Comparison of ENCODE assay signal across 1 cellular context in genomic region chr22:37033605-37034430, GRCh38.
TF ChIP-seq lines count a peak whose summit lies in the region.

No MANE protein-coding gene starts in this region.

TF ChIP-seq in HepG2, 621 proteins besides CTCF, POLR2A, EP300 and RAD21 (continued from another document and continues in another):
- TF ChIP-seq ZBTB10 (CRISPR knock-in tag; IDR thresholded peaks at IDR 0.05; ENCODE audit: borderline replicate concordance) (peak; percentile 67; the same call in 1 of the 2 replicates), TMF1 (CRISPR knock-in tag; IDR thresholded peaks at IDR 0.05; ENCODE audit: low read depth) (no peak), NR2F1 (CRISPR knock-in tag; IDR thresholded peaks at IDR 0.05) (peak; percentile 67 to 81), CREM (IDR thresholded peaks at IDR 0.05) (peak; percentile 57; the same call in 1 of the 2 replicates), CREM (CRISPR knock-in tag; IDR thresholded peaks at IDR 0.05) (no peak), ZNF430 (CRISPR knock-in tag; IDR thresholded peaks at IDR 0.05) (peak; percentile 64; the same call in 1 of the 2 replicates), U2AF2 (IDR thresholded peaks at IDR 0.05; ENCODE audit: low read depth, low read length) (no peak), ZNF770 (CRISPR knock-in tag; IDR thresholded peaks at IDR 0.05) (peak; percentile 90), NCOR1 (IDR thresholded peaks at IDR 0.05; ENCODE audit: borderline replicate concordance, low read length) (peak; percentile 92), NR2F2 (IDR thresholded peaks at IDR 0.05; ENCODE audit: borderline replicate concordance, low read depth) (peak; percentile 57; the same call in 1 of the 2 replicates), ZBTB43 (CRISPR knock-in tag; conservative IDR thresholded peaks at IDR 0.05) (0 out of 2 replicates have a peak, but pooled peaks have one; percentile 26), ZNF333 (CRISPR knock-in tag; IDR thresholded peaks at IDR 0.05; ENCODE audit: borderline replicate concordance) (peak; percentile 66; the same call in 1 of the 2 replicates), MED1 (CRISPR knock-in tag; IDR thresholded peaks at IDR 0.05) (peak; percentile 96), MIXL1 (CRISPR knock-in tag; IDR thresholded peaks at IDR 0.05) (0 out of 2 replicates have a peak, but pooled peaks have one; percentile 19), ZMYM3 (CRISPR knock-in tag; IDR thresholded peaks at IDR 0.05) (peak; percentile 82), ESRRA (CRISPR knock-in tag; IDR thresholded peaks at IDR 0.05; ENCODE audit: low read depth) (peak; percentile 92), ZNF331 (CRISPR knock-in tag; IDR thresholded peaks at IDR 0.05) (peak; percentile 54; the same call in 1 of the 2 replicates), KDM1A (CRISPR knock-in tag; IDR thresholded peaks at IDR 0.05) (0 out of 2 replicates have a peak, but pooled peaks have one; percentile 11), ZNF614 (CRISPR knock-in tag; IDR thresholded peaks at IDR 0.05; ENCODE audit: borderline replicate concordance) (peak; percentile 26; the same call in 1 of the 2 replicates), KLF16 (CRISPR knock-in tag; IDR thresholded peaks at IDR 0.05) (0 out of 4 replicates have a peak, but pooled peaks of 1 of the 2 experiments have one; percentile 27), ZBTB7B (CRISPR knock-in tag; IDR thresholded peaks at IDR 0.05) (peak; percentile 97), ZNF576 (CRISPR knock-in tag; IDR thresholded peaks at IDR 0.05) (no peak), ZNF691 (CRISPR knock-in tag; IDR thresholded peaks at IDR 0.05; ENCODE audit: borderline replicate concordance, low read depth) (0 out of 2 replicates have a peak, but pooled peaks have one; percentile 1), YEATS4 (CRISPR knock-in tag; IDR thresholded peaks at IDR 0.05; ENCODE audit: borderline replicate concordance) (peak; percentile 76; the same call in 1 of the 2 replicates), ZBTB38 (CRISPR knock-in tag; IDR thresholded peaks at IDR 0.05) (peak; percentile 89), RARA (CRISPR knock-in tag; IDR thresholded peaks at IDR 0.05) (peak; percentile 81), MEF2D (CRISPR knock-in tag; IDR thresholded peaks at IDR 0.05) (peak; percentile 42; the same call in 1 of the 2 replicates), STAT5B (CRISPR knock-in tag; IDR thresholded peaks at IDR 0.05) (no peak), ZNF124 (CRISPR knock-in tag; IDR thresholded peaks at IDR 0.05) (no peak), ZUFSP (CRISPR knock-in tag; IDR thresholded peaks at IDR 0.05; ENCODE audit: borderline replicate concordance) (no peak), TCF7 (IDR thresholded peaks at IDR 0.05; ENCODE audit: low read depth) (peak; percentile 28; the same call in 1 of the 2 replicates), FOXA3 (CRISPR knock-in tag; IDR thresholded peaks at IDR 0.05) (peak; percentile 55; the same call in 1 of the 2 replicates), ZMYM2 (CRISPR knock-in tag; IDR thresholded peaks at IDR 0.05) (peak; percentile 82), ZNF746 (CRISPR knock-in tag; IDR thresholded peaks at IDR 0.05) (peak; percentile 53; the same call in 1 of the 2 replicates), ARID5B (CRISPR knock-in tag; IDR thresholded peaks at IDR 0.05) (peak; percentile 75), HMG20A (CRISPR knock-in tag; IDR thresholded peaks at IDR 0.05; ENCODE audit: borderline replicate concordance) (peak; percentile 34; the same call in 1 of the 2 replicates), MED8 (CRISPR knock-in tag; IDR thresholded peaks at IDR 0.05; ENCODE audit: insufficient replicate concordance) (no peak), BCL6 (CRISPR knock-in tag; IDR thresholded peaks at IDR 0.05) (peak; percentile 59), SRSF4 (IDR thresholded peaks at IDR 0.05; ENCODE audit: low read depth, low read length, poor library complexity, severe bottlenecking) (no peak), PHF5A (CRISPR knock-in tag; IDR thresholded peaks at IDR 0.05; ENCODE audit: low read depth, unreplicated experiment) (no peak), PITX1 (CRISPR knock-in tag; IDR thresholded peaks at IDR 0.05) (peak; percentile 71), RXRB (CRISPR knock-in tag; IDR thresholded peaks at IDR 0.05; ENCODE audit: borderline replicate concordance) (peak; percentile 82), ZNF619 (CRISPR knock-in tag; IDR thresholded peaks at IDR 0.05) (peak; percentile 87; the same call in 1 of the 2 replicates), ZNF225 (CRISPR knock-in tag; IDR thresholded peaks at IDR 0.05) (peak; percentile 74; the same call in 1 of the 2 replicates), KDM3A (CRISPR knock-in tag; IDR thresholded peaks at IDR 0.05; ENCODE audit: low read depth) (peak; percentile 74; the same call in 1 of the 2 replicates), KLF9 (CRISPR knock-in tag; IDR thresholded peaks at IDR 0.05; ENCODE audit: low read depth) (no peak), ZNF589 (CRISPR knock-in tag; conservative IDR thresholded peaks at IDR 0.05) (no peak; the same call in 1 of the 2 replicates), CCAR2 (optimal IDR thresholded peaks at IDR 0.05; ENCODE audit: low read depth, low read length) (no peak), ZNF24 (IDR thresholded peaks at IDR 0.05) (no peak), HNRNPLL (IDR thresholded peaks at IDR 0.05; ENCODE audit: low read depth, low read length, poor library complexity, severe bottlenecking) (no peak), GTF2F1 (IDR thresholded peaks at IDR 0.05; ENCODE audit: low read length) (no peak), ZSCAN25 (CRISPR knock-in tag; IDR thresholded peaks at IDR 0.05) (peak; percentile 58; the same call in 1 of the 2 replicates), SRSF9 (IDR thresholded peaks at IDR 0.05; ENCODE audit: borderline replicate concordance, insufficient read depth, low read depth, low read length, poor library complexity, severe bottlenecking) (no peak), ZNF232 (CRISPR knock-in tag; IDR thresholded peaks at IDR 0.05; ENCODE audit: borderline replicate concordance) (peak; percentile 55; the same call in 1 of the 2 replicates), ZNF766 (CRISPR knock-in tag; IDR thresholded peaks at IDR 0.05; ENCODE audit: borderline replicate concordance) (0 out of 2 replicates have a peak, but pooled peaks have one; percentile 41), ETV5 (CRISPR knock-in tag; IDR thresholded peaks at IDR 0.05; ENCODE audit: borderline replicate concordance) (peak; percentile 67; the same call in 1 of the 2 replicates), PRMT3 (CRISPR knock-in tag; IDR thresholded peaks at IDR 0.05; ENCODE audit: borderline replicate concordance, low read depth) (no peak), ZNF263 (CRISPR knock-in tag; IDR thresholded peaks at IDR 0.05) (peak; percentile 60), SOX13 (IDR thresholded peaks at IDR 0.05) (no peak), SOX13 (CRISPR knock-in tag; conservative IDR thresholded peaks at IDR 0.05 in 1 of 2, IDR thresholded peaks at IDR 0.05 in 1 of 2) (peak in 1 of 2 experiments; percentile 59; a peak in 2 of 4 replicates), PAWR (CRISPR knock-in tag; IDR thresholded peaks at IDR 0.05; ENCODE audit: borderline replicate concordance) (no peak)
